In the genomic region with DNA sequence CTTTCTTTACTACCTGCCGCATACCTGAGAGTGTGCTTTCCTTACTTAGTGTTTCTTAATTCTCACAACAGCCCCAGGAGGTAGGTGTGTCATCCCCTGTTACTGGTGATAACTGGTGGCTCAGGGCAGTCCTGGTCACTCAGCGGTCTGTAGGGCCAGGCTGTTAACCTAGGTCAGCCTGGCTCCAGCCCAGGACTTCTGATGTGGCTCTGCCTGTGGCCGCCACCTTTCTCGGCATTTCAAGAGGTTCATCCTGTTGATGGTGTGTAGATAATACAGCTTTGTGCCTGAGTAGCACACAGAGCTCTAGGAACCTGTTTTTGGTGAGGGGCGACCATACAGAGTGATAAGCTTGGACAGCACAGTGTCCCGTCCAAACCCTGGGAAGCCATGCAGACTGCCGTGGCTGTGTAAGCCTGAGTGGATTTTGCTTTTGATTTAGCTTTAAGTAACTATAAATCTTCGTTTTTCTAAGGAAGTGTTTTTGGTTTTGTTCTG, we compare ENCODE assay signal across 29 cellular contexts.
"Had no signal": no experiment of that assay in that cellular context is flagged by ENCODE, and none has a peak within 500 bp of the region (broad histone marks: within the 10 kb centered on the region; RNA-seq: fewer than 3 reads in every experiment).

No MANE protein-coding gene starts in this region.

- ATAC-seq: activated CD4-positive, alpha-beta T cell treated with anti-CD3 and anti-CD28 coated beads for 36 hours; activated T-cell treated with anti-CD3 and anti-CD28 coated beads, Interleukin-2, amount 50 U/mL, for 72 hours; foreskin keratinocyte; gastrocnemius medialis; SK-N-SH treated with all-trans-retinoic acid at 6 μM for 48 hours; T-helper 17 cell had no signal

- H3K27ac ChIP-seq: brain microvascular endothelial cell, coronary artery, dorsolateral prefrontal cortex, esophagus muscularis mucosa, foreskin keratinocyte, gastrocnemius medialis had no signal

- H3K9me3 ChIP-seq: esophagus muscularis mucosa, gastrocnemius medialis had no signal

- H3K4me3 Mint-ChIP-seq: activated CD4-positive, alpha-beta memory T cell treated with anti-CD3 and anti-CD28 coated beads, Interleukin-2, amount 10 ng/mL, durations not matched to agents 7 days and 5 days; activated CD4-positive, alpha-beta T cell treated with anti-CD3 and anti-CD28 coated beads for 36 hours; activated CD4-positive, alpha-beta T cell treated with anti-CD3 and anti-CD28 coated beads, Interleukin-2, amount 10 ng/mL, durations not matched to agents 24 days and 14 days; activated naive CD4-positive, alpha-beta T cell treated with anti-CD3 and anti-CD28 coated beads, Interleukin-2, amount 10 ng/mL, durations not matched to agents 7 days and 5 days; activated naive CD8-positive, alpha-beta T cell treated with anti-CD3 and anti-CD28 coated beads, Interleukin-2, amount 10 ng/mL, durations not matched to agents 7 days and 5 days; activated T-cell treated with anti-CD3 and anti-CD28 coated beads, Interleukin-2, amount 50 U/mL, for 72 hours; central memory CD8-positive, alpha-beta T cell; dendritic cell treated with granulocyte-macrophage colony-stimulating factor and Interleukin-4, amounts not matched to agents 40 ng/mL and 50 ng/mL, for 4 days; T-helper 17 cell; T-helper 2 cell treated with Interferon-gamma antibody and Interleukin-4, amounts not matched to agents 5 μg/mL and 100 μg/mL, for 36 hours had no signal

- H3K27ac Mint-ChIP-seq: activated CD4-positive, alpha-beta memory T cell treated with anti-CD3 and anti-CD28 coated beads, Interleukin-2, amount 10 ng/mL, durations not matched to agents 7 days and 5 days; activated CD4-positive, alpha-beta T cell treated with anti-CD3 and anti-CD28 coated beads for 36 hours; activated CD4-positive, alpha-beta T cell treated with anti-CD3 and anti-CD28 coated beads, Interleukin-2, amount 10 ng/mL, durations not matched to agents 24 days and 14 days; activated naive CD4-positive, alpha-beta T cell treated with anti-CD3 and anti-CD28 coated beads, Interleukin-2, amount 10 ng/mL, durations not matched to agents 7 days and 5 days; activated naive CD4-positive, alpha-beta T cell treated with anti-CD3 and anti-CD28 coated beads, Interleukin-2, amount 50 U/mL, for 72 hours; activated naive CD8-positive, alpha-beta T cell treated with anti-CD3 and anti-CD28 coated beads, Interleukin-2, amount 10 ng/mL, durations not matched to agents 7 days and 5 days; activated T-cell treated with anti-CD3 and anti-CD28 coated beads, Interleukin-2, amount 50 U/mL, for 72 hours; dendritic cell treated with granulocyte-macrophage colony-stimulating factor and Interleukin-4, amounts not matched to agents 40 ng/mL and 50 ng/mL, for 4 days; T-helper 17 cell; T-helper 2 cell treated with Interferon-gamma antibody and Interleukin-4, amounts not matched to agents 5 μg/mL and 100 μg/mL, for 36 hours had no signal

- H3K9me3 Mint-ChIP-seq: activated CD4-positive, alpha-beta memory T cell treated with anti-CD3 and anti-CD28 coated beads, Interleukin-2, amount 10 ng/mL, durations not matched to agents 7 days and 5 days; activated CD4-positive, alpha-beta T cell treated with anti-CD3 and anti-CD28 coated beads, Interleukin-2, amount 10 ng/mL, durations not matched to agents 24 days and 14 days; activated naive CD4-positive, alpha-beta T cell treated with anti-CD3 and anti-CD28 coated beads, Interleukin-2, amount 10 ng/mL, durations not matched to agents 7 days and 5 days; activated naive CD4-positive, alpha-beta T cell treated with anti-CD3 and anti-CD28 coated beads, Interleukin-2, amount 50 U/mL, for 72 hours; activated naive CD8-positive, alpha-beta T cell treated with anti-CD3 and anti-CD28 coated beads, Interleukin-2, amount 10 ng/mL, durations not matched to agents 7 days and 5 days; activated T-cell treated with anti-CD3 and anti-CD28 coated beads, Interleukin-2, amount 50 U/mL, for 72 hours; central memory CD8-positive, alpha-beta T cell; dendritic cell treated with granulocyte-macrophage colony-stimulating factor and Interleukin-4, amounts not matched to agents 40 ng/mL and 50 ng/mL, for 4 days; T-helper 2 cell treated with Interferon-gamma antibody and Interleukin-4, amounts not matched to agents 5 μg/mL and 100 μg/mL, for 36 hours had no signal

- DNase-seq: activated CD4-positive, alpha-beta memory T cell treated with anti-CD3 and anti-CD28 coated beads, Interleukin-2, amount 10 ng/mL, durations not matched to agents 7 days and 5 days; activated CD4-positive, alpha-beta T cell treated with anti-CD3 and anti-CD28 coated beads for 36 hours; activated CD4-positive, alpha-beta T cell treated with anti-CD3 and anti-CD28 coated beads, Interleukin-2, amount 10 ng/mL, durations not matched to agents 24 days and 14 days; activated CD4-positive, CD25-positive, alpha-beta regulatory T cell; activated CD4-positive, CD25-positive, alpha-beta regulatory T cell treated with anti-CD3 and anti-CD28 coated beads, Interleukin-2, amount 50 U/mL, for 72 hours; activated gamma-delta T cell; activated naive CD4-positive, alpha-beta T cell; activated naive CD4-positive, alpha-beta T cell treated with anti-CD3 and anti-CD28 coated beads, Interleukin-2, amount 10 ng/mL, durations not matched to agents 7 days and 5 days; activated naive CD8-positive, alpha-beta T cell treated with anti-CD3 and anti-CD28 coated beads, Interleukin-2, amount 10 ng/mL, durations not matched to agents 7 days and 5 days; activated T-cell treated with anti-CD3 and anti-CD28 coated beads, Interleukin-2, amount 50 U/mL, for 72 hours; amniotic stem cell; anterior cingulate cortex; brain microvascular endothelial cell; dorsolateral prefrontal cortex; effector memory CD4-positive, alpha-beta T cell; erythroblast; foreskin keratinocyte; gastrocnemius medialis; glutamatergic neuron; T-helper 1 cell; T-helper 17 cell; T1000 had no signal

- H3K4me3 ChIP-seq: coronary artery, dorsolateral prefrontal cortex, esophagus muscularis mucosa, gastrocnemius medialis had no signal

- H3K27me3 Mint-ChIP-seq: activated CD4-positive, alpha-beta memory T cell treated with anti-CD3 and anti-CD28 coated beads, Interleukin-2, amount 10 ng/mL, durations not matched to agents 7 days and 5 days; activated CD4-positive, alpha-beta T cell treated with anti-CD3 and anti-CD28 coated beads for 36 hours; activated CD4-positive, alpha-beta T cell treated with anti-CD3 and anti-CD28 coated beads, Interleukin-2, amount 10 ng/mL, durations not matched to agents 24 days and 14 days; activated naive CD4-positive, alpha-beta T cell treated with anti-CD3 and anti-CD28 coated beads, Interleukin-2, amount 10 ng/mL, durations not matched to agents 7 days and 5 days; activated naive CD8-positive, alpha-beta T cell treated with anti-CD3 and anti-CD28 coated beads, Interleukin-2, amount 10 ng/mL, durations not matched to agents 7 days and 5 days; central memory CD8-positive, alpha-beta T cell; dendritic cell treated with granulocyte-macrophage colony-stimulating factor and Interleukin-4, amounts not matched to agents 40 ng/mL and 50 ng/mL, for 4 days; T-helper 17 cell had no signal

- H3K27me3 ChIP-seq: brain microvascular endothelial cell, dorsolateral prefrontal cortex, esophagus muscularis mucosa, foreskin keratinocyte, gastrocnemius medialis had no signal

- H3K4me1 Mint-ChIP-seq: activated CD4-positive, alpha-beta memory T cell treated with anti-CD3 and anti-CD28 coated beads, Interleukin-2, amount 10 ng/mL, durations not matched to agents 7 days and 5 days; central memory CD8-positive, alpha-beta T cell had no signal

- H3K4me1 ChIP-seq: esophagus muscularis mucosa, foreskin keratinocyte, gastrocnemius medialis had no signal
